Comparison of ENCODE assay signal across 24 cellular contexts in the genomic region with DNA sequence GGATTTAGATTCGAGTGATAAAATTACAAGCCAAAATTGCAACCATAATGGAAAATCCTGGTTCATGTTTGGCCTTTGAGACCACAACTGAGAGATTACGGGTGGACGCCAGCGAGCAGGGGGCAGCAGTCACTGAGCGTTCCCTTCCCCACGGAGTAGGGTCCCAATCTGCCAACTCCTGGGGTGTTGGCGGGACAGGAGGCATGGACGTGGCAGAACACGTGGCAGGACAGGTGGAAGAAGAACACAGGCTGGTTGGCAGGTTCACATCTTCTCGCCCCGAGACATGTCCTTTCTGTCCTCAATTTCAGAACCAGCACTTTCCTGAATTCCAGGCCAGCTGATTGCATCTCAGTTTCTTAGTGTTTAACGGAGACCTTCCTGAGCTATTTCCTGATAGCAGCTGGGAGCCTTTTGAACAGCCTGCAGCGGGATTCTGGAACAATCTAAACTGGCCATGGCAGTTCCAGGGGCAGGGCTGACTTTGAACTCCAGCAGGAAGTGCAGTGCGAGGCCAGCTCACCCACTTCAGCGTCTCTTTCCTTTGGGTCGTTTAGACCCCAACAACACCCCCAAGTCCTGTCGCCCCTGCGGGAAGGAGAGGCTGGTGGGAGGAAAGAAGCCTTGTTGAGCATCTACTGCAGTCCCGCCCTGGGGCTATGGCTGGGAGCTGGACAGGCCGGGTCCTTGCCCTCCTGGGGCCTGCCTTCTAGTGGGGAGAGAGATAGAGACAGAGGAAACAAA.
DNase-seq lines count a peak whose midpoint lies in the region; ATAC-seq and TF ChIP-seq lines count a peak whose summit lies in the region.
"Had no signal": no experiment of that assay in that cellular context is flagged by ENCODE, and none has a peak within 500 bp of the region (broad histone marks: within the 10 kb centered on the region; RNA-seq: fewer than 3 reads in every experiment).

No MANE protein-coding gene starts in this region.

- no peak for ATAC-seq in HG03521 (IDR thresholded peaks at IDR 0.05; ENCODE audit: unreplicated experiment)
- ATAC-seq: CD8-positive, alpha-beta T cell; HepG2 had no signal

- no peak for TF ChIP-seq CTCF in H9 (conservative IDR thresholded peaks at IDR 0.05)
- TF ChIP-seq CTCF in neural crest cell (conservative IDR thresholded peaks at IDR 0.05) = no peak

- no peaks in the 10 kb centered on the region for H3K79me2 ChIP-seq in H9 (ENCODE audit: insufficient read depth, low read length)

- H3K27me3 ChIP-seq in H9 (ENCODE audit: insufficient read depth, low read length) (no peaks in the 10 kb centered on the region), layer of hippocampus (ENCODE audit: control insufficient read depth, insufficient read depth, low read length) (peaks cover 14% of the 10 kb centered on the region)

- H3K27ac Mint-ChIP-seq in H9 = no peak overlapping the region; a peak in 1 of 7 replicates
- H3K27ac Mint-ChIP-seq in neural crest cell (ENCODE audit: unreplicated experiment) = peak overlapping the region; percentile 82
- H3K27ac Mint-ChIP-seq: CD8-positive, alpha-beta T cell; HFFc6 had no signal

- H2BK5ac ChIP-seq in H9 (ENCODE audit: insufficient read length, low read length) = no peak overlapping the region

- H2AFZ ChIP-seq in H9 (ENCODE audit: low read length) = no peak overlapping the region
- H2AFZ ChIP-seq: PC-9 had no signal

- H3K23ac ChIP-seq in H9 (ENCODE audit: insufficient read length, low read depth, low read length) = no peak overlapping the region

- H3K27ac ChIP-seq in H9 (ENCODE audit: insufficient read length, low read depth, low read length) (no peak overlapping the region), cingulate gyrus (ENCODE audit: low read depth, low read length) (peak overlapping the region; percentile 54), layer of hippocampus (ENCODE audit: low read depth, low read length) (peak overlapping the region; percentile 52)
- H3K27ac ChIP-seq: BLaER1 treated with 17β-estradiol and CSF1 and Interleukin-3, amounts not matched to agents 10 nM and 100 nM; PC-9; RWPE1 had no signal

- no peak overlapping the region for H2BK15ac ChIP-seq in H9 (ENCODE audit: low read depth, low read length)

- no peaks in the 10 kb centered on the region for H3K23me2 ChIP-seq in H9 (ENCODE audit: insufficient read length, low read depth, low read length, poor library complexity, severe bottlenecking)

- no peak overlapping the region for H3K4me2 ChIP-seq in H9 (ENCODE audit: insufficient read depth, insufficient read length, low read length)
- H3K4me2 ChIP-seq: BLaER1 treated with 17β-estradiol and CSF1 and Interleukin-3, amounts not matched to agents 10 nM and 100 nM; PC-9; SK-N-SH had no signal

- H2BK20ac ChIP-seq in H9 (ENCODE audit: low read depth, low read length, poor library complexity, severe bottlenecking) = no peak overlapping the region

- no peak overlapping the region for H4K8ac ChIP-seq in H9 (replicated peaks; ENCODE audit: insufficient read length, low read depth, low read length)

- no peak overlapping the region for H2BK120ac ChIP-seq in H9 (ENCODE audit: low read depth, low read length, poor library complexity, severe bottlenecking)

- H3K9me3 ChIP-seq in H9 (ENCODE audit: control insufficient read depth, low read depth, low read length) = no peaks in the 10 kb centered on the region
- H3K9me3 ChIP-seq: SK-N-SH had no signal

- H3K27me3 Mint-ChIP-seq in H9 (ENCODE audit: low read depth) (peaks cover 50% of the 10 kb centered on the region), neural crest cell (ENCODE audit: low read depth) (peaks cover 80% of the 10 kb centered on the region)

- no peaks in the 10 kb centered on the region for H4K20me1 ChIP-seq in H9 (ENCODE audit: control insufficient read depth, insufficient read depth, insufficient read length)
- H4K20me1 ChIP-seq: BLaER1 treated with 17β-estradiol and CSF1 and Interleukin-3, amounts not matched to agents 10 nM and 100 nM had no signal

- no peak overlapping the region for H3K56ac ChIP-seq in H9 (ENCODE audit: insufficient read length, low read depth, low read length)

- H4K5ac ChIP-seq in H9 (ENCODE audit: insufficient read length, low read depth, low read length) = no peak overlapping the region

- H3K9me3 Mint-ChIP-seq in H9 (peaks cover 9 to 12% of the 10 kb centered on the region in 2 experiments), neural crest cell (peaks cover 3% of the 10 kb centered on the region)

- no peaks in the 10 kb centered on the region for H3K79me1 ChIP-seq in H9 (ENCODE audit: insufficient read depth, low read depth, low read length, poor library complexity, severe bottlenecking)

- no peak overlapping the region for H3K9ac ChIP-seq in H9 (ENCODE audit: extremely low read depth, insufficient read length, low read length)
- H3K9ac ChIP-seq: BLaER1 treated with 17β-estradiol and CSF1 and Interleukin-3, amounts not matched to agents 10 nM and 100 nM; SK-N-SH had no signal

- H2AK5ac ChIP-seq in H9 (ENCODE audit: insufficient read length, low read length) = no peak overlapping the region

- no peak overlapping the region for H3K4ac ChIP-seq in H9 (ENCODE audit: low read depth, low read length)

- H3K36me3 Mint-ChIP-seq in H9 (ENCODE audit: insufficient read depth in 1 of 3, low read depth in 3 of 3) (peaks cover 4 to 9% (median 8%) of the 10 kb centered on the region in 3 experiments), neural crest cell (ENCODE audit: low read depth) (peaks cover 3% of the 10 kb centered on the region)
- H3K36me3 Mint-ChIP-seq: CD8-positive, alpha-beta T cell had no signal

- H3K4me1 ChIP-seq in H9 (ENCODE audit: insufficient read depth, low read length) = peaks cover 2% of the 10 kb centered on the region; the same call in 1 of the 2 replicates
- H3K4me1 ChIP-seq: BLaER1 treated with 17β-estradiol and CSF1 and Interleukin-3, amounts not matched to agents 10 nM and 100 nM had no signal

- H3K4me3 Mint-ChIP-seq in H9 (no peak overlapping the region), neural crest cell (no peak overlapping the region)
- H3K4me3 Mint-ChIP-seq: CD8-positive, alpha-beta T cell; HFFc6 had no signal

- H3K4me1 Mint-ChIP-seq in H9 (peaks cover 25 to 53% of the 10 kb centered on the region in 2 experiments), neural crest cell (peaks cover 10% of the 10 kb centered on the region)

- H3T11ph ChIP-seq in H9 (ENCODE audit: low read length) = no peak overlapping the region

- H3K18ac ChIP-seq in H9 (ENCODE audit: insufficient read length, low read depth, low read length) = no peak overlapping the region

- H4K91ac ChIP-seq in H9 (ENCODE audit: insufficient read length, low read depth, low read length) = no peak overlapping the region

- DNase-seq in H9 = no peak
- no peak for DNase-seq in neural crest cell (ENCODE audit: low read depth, low spot score)
- DNase-seq in GF-D8 (lab: John Stamatoyannopoulos, UW) = no peak
- DNase-seq in NCI-H524 treated with DMSO at 0.1 percent for 48 hours (lab: John Stamatoyannopoulos, UW) = no peak
- no peak for DNase-seq in GDM1 (lab: John Stamatoyannopoulos, UW)
- DNase-seq: 8988T; CD8-positive, alpha-beta T cell; DND-41; HFFc6; KBM-7; NCI-H1092; NCI-H1436; NCI-H187 treated with DMSO at 0.1 percent for 48 hours; NCI-H2107; NCI-H748 treated with DMSO at 0.1 percent for 48 hours; PC-9; SHP77 treated with DMSO at 0.1 percent for 48 hours; SK-N-SH had no signal

- no CpG with 5 or more reads among the region's 20 CpGs for WGBS in H9 (ENCODE audit: extremely low coverage, insufficient read length, low lambda C conversion rate)

- no peak overlapping the region for H2BK12ac ChIP-seq in H9 (ENCODE audit: insufficient read length, low read depth, low read length)

- H3K14ac ChIP-seq in H9 (ENCODE audit: insufficient read depth, low read length) = peak overlapping the region; percentile 67; the same call in 1 of the 2 replicates
